Comparison of ENCODE assay signal across 1 cellular context in the genomic region with DNA sequence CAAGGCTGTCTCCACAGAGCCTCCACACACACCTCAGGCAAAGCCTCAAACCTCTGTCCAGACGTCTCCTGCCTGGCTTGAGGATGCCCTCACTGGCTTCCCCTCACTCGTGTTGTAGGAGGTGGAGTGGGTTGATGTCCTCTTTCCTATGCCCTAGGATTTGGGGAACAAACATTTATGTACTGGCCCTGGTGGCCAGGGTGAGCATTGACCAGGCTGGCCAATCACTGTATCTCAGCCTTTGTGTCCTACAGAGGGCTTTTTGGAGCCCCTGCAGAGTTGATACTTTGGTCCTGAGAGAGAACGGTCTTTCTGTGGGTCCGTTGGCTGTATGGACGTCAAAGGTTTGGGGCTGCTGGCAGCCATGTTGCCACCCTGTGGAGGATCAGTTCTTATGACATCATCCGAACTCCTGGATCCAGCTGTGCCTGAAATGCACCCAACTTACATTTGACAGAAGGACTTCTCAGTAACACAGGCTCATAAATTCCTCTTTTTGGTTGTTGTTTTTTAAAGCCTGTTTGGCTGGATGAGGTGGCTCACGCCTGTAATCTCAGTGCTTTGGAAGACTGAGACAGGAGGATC.
TF ChIP-seq lines count a peak whose summit lies in the region.

No MANE protein-coding gene starts in this region.

TF ChIP-seq in H1, 55 proteins besides CTCF, POLR2A, EP300 and RAD21:
- TF ChIP-seq BACH1 (IDR thresholded peaks at IDR 0.05; ENCODE audit: low read length) (no peak), ZNF274 (IDR thresholded peaks at IDR 0.05; ENCODE audit: borderline replicate concordance, extremely low read depth, low read length) (no peak), RBBP5 (IDR thresholded peaks at IDR 0.05; ENCODE audit: borderline replicate concordance, low read depth, low read length) (no peak), ATF2 (IDR thresholded peaks at IDR 0.05; ENCODE audit: low read length) (peak; percentile 95), SIX5 (IDR thresholded peaks at IDR 0.05; ENCODE audit: low read depth, low read length) (no peak), USF2 (IDR thresholded peaks at IDR 0.05; ENCODE audit: low read length) (no peak), CREB1 (IDR thresholded peaks at IDR 0.05) (peak; percentile 59; the same call in 1 of the 2 replicates), YY1 (IDR thresholded peaks at IDR 0.05; ENCODE audit: low read depth, low read length) (peak; percentile 59; the same call in 1 of the 2 replicates), KDM1A (IDR thresholded peaks at IDR 0.05; ENCODE audit: borderline replicate concordance, low read length) (no peak), CHD1 (IDR thresholded peaks at IDR 0.05; ENCODE audit: low read depth, low read length) (no peak), SIRT6 (IDR thresholded peaks at IDR 0.05; ENCODE audit: low read length) (no peak), NANOG (IDR thresholded peaks at IDR 0.05; ENCODE audit: insufficient read depth, low read depth, low read length, poor library complexity, severe bottlenecking) (no peak), JUND (IDR thresholded peaks at IDR 0.05; ENCODE audit: low read length) (peak; percentile 66; the same call in 1 of the 2 replicates), TEAD4 (IDR thresholded peaks at IDR 0.05; ENCODE audit: low read depth, low read length) (no peak), CBX5 (IDR thresholded peaks at IDR 0.05; ENCODE audit: low read depth, low read length) (no peak), NRF1 (IDR thresholded peaks at IDR 0.05; ENCODE audit: low read depth, low read length) (no peak), SRF (IDR thresholded peaks at IDR 0.05; ENCODE audit: low read depth, low read length) (no peak), SP2 (IDR thresholded peaks at IDR 0.05; ENCODE audit: low read length) (no peak), RFX5 (IDR thresholded peaks at IDR 0.05; ENCODE audit: borderline replicate concordance, low read depth, low read length) (no peak), RNF2 (IDR thresholded peaks at IDR 0.05; ENCODE audit: borderline replicate concordance, low read depth, low read length, missing control alignments, poor library complexity, severe bottlenecking) (no peak), TBP (IDR thresholded peaks at IDR 0.05; ENCODE audit: low read depth, low read length) (no peak)
- TF ChIP-seq, protein P1, sequence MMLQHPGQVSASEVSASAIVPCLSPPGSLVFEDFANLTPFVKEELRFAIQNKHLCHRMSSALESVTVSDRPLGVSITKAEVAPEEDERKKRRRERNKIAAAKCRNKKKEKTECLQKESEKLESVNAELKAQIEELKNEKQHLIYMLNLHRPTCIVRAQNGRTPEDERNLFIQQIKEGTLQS (IDR thresholded peaks at IDR 0.05; ENCODE audit: insufficient read depth, low read depth, low read length) = no peak
